1 cellular context compared by ENCODE assay signal in the genomic region with DNA sequence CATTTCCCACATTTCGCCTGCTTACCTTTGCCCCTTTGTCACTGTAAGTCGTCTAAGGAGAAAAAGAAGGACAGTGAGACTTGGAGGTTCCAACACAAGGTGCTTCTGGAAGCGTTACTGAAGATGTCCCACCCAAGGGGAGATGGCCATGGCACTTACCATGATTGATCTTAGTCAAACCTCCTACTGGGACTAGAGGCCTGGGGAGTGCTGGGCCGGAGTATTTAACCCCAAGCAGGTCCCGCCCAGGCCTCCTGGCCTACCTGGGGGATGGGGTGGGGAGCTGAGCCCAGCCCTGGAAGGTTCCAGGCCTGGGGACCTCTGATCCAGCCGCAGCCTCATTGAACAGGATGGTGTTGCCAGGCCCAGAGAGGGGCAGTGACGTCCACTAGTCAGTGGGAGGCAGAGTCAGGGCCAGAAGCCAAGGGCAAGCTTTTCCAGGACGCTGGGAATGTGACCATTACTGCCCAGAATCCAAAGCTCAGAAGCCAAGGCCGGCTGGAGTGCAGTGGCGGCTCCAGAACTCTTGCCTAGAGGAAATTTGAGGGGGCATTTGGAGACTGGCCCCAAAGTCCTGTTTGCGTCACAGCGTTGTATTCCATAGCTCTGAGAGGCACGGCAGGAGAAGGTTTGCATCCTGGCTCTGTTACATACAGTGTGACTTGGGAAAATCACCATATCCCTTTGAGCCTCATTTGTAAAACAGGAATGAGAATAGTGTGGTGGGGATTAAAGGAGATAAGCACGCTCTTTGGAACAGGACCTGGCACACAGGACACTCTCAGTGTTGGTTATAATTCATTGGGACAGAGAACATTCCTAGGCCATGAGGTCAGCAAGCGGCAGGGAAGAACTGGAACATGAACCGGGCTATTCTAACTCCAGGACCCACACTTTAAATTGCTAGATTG.
TF ChIP-seq lines count a peak whose summit lies in the region.

A gene (minus strand): TSS at position 198 of the 911 bp plus-strand sequence. CDS start 36 bp downstream, at position 162.

TF ChIP-seq in HEK293, 187 proteins besides CTCF, POLR2A, EP300 and RAD21 (continued from another document):
- TF ChIP-seq, protein P1, sequence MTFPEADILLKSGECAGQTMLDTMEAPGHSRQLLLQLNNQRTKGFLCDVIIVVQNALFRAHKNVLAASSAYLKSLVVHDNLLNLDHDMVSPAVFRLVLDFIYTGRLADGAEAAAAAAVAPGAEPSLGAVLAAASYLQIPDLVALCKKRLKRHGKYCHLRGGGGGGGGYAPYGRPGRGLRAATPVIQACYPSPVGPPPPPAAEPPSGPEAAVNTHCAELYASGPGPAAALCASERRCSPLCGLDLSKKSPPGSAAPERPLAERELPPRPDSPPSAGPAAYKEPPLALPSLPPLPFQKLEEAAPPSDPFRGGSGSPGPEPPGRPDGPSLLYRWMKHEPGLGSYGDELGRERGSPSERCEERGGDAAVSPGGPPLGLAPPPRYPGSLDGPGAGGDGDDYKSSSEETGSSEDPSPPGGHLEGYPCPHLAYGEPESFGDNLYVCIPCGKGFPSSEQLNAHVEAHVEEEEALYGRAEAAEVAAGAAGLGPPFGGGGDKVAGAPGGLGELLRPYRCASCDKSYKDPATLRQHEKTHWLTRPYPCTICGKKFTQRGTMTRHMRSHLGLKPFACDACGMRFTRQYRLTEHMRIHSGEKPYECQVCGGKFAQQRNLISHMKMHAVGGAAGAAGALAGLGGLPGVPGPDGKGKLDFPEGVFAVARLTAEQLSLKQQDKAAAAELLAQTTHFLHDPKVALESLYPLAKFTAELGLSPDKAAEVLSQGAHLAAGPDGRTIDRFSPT (tag by site-specific recombination; IDR thresholded peaks at IDR 0.05) = 0 out of 2 replicates have a peak, but pooled peaks have one; percentile 17
- 0 out of 2 replicates have a peak, but pooled peaks have one; percentile 45 for TF ChIP-seq ZNF394 (tag by site-specific recombination; IDR thresholded peaks at IDR 0.05; ENCODE audit: borderline replicate concordance)
- TF ChIP-seq, protein P2, sequence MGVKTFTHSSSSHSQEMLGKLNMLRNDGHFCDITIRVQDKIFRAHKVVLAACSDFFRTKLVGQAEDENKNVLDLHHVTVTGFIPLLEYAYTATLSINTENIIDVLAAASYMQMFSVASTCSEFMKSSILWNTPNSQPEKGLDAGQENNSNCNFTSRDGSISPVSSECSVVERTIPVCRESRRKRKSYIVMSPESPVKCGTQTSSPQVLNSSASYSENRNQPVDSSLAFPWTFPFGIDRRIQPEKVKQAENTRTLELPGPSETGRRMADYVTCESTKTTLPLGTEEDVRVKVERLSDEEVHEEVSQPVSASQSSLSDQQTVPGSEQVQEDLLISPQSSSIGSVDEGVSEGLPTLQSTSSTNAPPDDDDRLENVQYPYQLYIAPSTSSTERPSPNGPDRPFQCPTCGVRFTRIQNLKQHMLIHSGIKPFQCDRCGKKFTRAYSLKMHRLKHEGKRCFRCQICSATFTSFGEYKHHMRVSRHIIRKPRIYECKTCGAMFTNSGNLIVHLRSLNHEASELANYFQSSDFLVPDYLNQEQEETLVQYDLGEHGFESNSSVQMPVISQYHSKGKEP (tag by site-specific recombination; IDR thresholded peaks at IDR 0.05) = no peak
- TF ChIP-seq ZNF121 (tag by site-specific recombination; IDR thresholded peaks at IDR 0.05) = no peak
- TF ChIP-seq ZBTB8A (tag by site-specific recombination; IDR thresholded peaks at IDR 0.05) = no peak
- TF ChIP-seq ZNF10 (tag by site-specific recombination; IDR thresholded peaks at IDR 0.05) = no peak
- TF ChIP-seq, protein P3, sequence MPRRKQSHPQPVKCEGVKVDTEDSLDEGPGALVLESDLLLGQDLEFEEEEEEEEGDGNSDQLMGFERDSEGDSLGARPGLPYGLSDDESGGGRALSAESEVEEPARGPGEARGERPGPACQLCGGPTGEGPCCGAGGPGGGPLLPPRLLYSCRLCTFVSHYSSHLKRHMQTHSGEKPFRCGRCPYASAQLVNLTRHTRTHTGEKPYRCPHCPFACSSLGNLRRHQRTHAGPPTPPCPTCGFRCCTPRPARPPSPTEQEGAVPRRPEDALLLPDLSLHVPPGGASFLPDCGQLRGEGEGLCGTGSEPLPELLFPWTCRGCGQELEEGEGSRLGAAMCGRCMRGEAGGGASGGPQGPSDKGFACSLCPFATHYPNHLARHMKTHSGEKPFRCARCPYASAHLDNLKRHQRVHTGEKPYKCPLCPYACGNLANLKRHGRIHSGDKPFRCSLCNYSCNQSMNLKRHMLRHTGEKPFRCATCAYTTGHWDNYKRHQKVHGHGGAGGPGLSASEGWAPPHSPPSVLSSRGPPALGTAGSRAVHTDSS (tag by site-specific recombination; IDR thresholded peaks at IDR 0.05) = no peak
- TF ChIP-seq IKZF3 (tag by site-specific recombination; IDR thresholded peaks at IDR 0.05) = peak; percentile 14; the same call in 1 of the 2 replicates
- TF ChIP-seq, protein P4, sequence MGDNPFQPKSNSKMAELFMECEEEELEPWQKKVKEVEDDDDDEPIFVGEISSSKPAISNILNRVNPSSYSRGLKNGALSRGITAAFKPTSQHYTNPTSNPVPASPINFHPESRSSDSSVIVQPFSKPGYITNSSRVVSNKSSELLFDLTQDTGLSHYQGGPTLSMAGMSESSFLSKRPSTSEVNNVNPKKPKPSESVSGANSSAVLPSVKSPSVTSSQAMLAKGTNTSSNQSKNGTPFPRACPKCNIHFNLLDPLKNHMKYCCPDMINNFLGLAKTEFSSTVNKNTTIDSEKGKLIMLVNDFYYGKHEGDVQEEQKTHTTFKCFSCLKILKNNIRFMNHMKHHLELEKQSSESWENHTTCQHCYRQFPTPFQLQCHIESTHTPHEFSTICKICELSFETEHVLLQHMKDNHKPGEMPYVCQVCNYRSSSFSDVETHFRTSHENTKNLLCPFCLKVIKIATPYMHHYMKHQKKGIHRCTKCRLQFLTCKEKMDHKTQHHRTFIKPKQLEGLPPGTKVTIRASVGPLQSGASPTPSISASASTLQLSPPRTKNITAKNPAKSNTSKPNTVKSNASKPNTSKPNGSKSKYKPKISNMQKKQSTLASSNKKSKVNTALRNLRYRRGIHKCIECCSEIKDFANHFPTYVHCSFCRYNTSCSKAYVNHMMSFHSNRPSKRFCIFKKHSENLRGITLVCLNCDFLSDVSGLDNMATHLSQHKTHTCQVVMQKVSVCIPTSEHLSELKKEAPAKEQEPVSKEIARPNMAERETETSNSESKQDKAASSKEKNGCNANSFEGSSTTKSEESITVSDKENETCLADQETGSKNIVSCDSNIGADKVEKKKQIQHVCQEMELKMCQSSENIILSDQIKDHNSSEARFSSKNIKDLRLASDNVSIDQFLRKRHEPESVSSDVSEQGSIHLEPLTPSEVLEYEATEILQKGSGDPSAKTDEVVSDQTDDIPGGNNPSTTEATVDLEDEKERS (tag by site-specific recombination; IDR thresholded peaks at IDR 0.05) = no peak
- no peak for TF ChIP-seq ZNF530 (tag by site-specific recombination; IDR thresholded peaks at IDR 0.05; ENCODE audit: low read depth)
- TF ChIP-seq, protein P5, sequence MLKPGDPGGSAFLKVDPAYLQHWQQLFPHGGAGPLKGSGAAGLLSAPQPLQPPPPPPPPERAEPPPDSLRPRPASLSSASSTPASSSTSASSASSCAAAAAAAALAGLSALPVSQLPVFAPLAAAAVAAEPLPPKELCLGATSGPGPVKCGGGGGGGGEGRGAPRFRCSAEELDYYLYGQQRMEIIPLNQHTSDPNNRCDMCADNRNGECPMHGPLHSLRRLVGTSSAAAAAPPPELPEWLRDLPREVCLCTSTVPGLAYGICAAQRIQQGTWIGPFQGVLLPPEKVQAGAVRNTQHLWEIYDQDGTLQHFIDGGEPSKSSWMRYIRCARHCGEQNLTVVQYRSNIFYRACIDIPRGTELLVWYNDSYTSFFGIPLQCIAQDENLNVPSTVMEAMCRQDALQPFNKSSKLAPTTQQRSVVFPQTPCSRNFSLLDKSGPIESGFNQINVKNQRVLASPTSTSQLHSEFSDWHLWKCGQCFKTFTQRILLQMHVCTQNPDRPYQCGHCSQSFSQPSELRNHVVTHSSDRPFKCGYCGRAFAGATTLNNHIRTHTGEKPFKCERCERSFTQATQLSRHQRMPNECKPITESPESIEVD (tag by site-specific recombination; IDR thresholded peaks at IDR 0.05) = no peak
- TF ChIP-seq ZNF658 (tag by site-specific recombination; IDR thresholded peaks at IDR 0.05) = no peak
- TF ChIP-seq ZFP37 (tag by site-specific recombination; IDR thresholded peaks at IDR 0.05) = peak; percentile 76
- TF ChIP-seq ZNF610 (tag by site-specific recombination; IDR thresholded peaks at IDR 0.05; ENCODE audit: borderline replicate concordance) = no peak
- TF ChIP-seq, protein P6, sequence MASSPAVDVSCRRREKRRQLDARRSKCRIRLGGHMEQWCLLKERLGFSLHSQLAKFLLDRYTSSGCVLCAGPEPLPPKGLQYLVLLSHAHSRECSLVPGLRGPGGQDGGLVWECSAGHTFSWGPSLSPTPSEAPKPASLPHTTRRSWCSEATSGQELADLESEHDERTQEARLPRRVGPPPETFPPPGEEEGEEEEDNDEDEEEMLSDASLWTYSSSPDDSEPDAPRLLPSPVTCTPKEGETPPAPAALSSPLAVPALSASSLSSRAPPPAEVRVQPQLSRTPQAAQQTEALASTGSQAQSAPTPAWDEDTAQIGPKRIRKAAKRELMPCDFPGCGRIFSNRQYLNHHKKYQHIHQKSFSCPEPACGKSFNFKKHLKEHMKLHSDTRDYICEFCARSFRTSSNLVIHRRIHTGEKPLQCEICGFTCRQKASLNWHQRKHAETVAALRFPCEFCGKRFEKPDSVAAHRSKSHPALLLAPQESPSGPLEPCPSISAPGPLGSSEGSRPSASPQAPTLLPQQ (tag by site-specific recombination; IDR thresholded peaks at IDR 0.05) = no peak
- TF ChIP-seq ZNF561 (tag by site-specific recombination; IDR thresholded peaks at IDR 0.05; ENCODE audit: borderline replicate concordance) = no peak
- TF ChIP-seq ZBTB21 (tag by site-specific recombination; IDR thresholded peaks at IDR 0.05) = no peak
- no peak for TF ChIP-seq ZNF350 (tag by site-specific recombination; IDR thresholded peaks at IDR 0.05)
- TF ChIP-seq ZNF248 (tag by site-specific recombination; IDR thresholded peaks at IDR 0.05) = no peak
- TF ChIP-seq, protein P7, sequence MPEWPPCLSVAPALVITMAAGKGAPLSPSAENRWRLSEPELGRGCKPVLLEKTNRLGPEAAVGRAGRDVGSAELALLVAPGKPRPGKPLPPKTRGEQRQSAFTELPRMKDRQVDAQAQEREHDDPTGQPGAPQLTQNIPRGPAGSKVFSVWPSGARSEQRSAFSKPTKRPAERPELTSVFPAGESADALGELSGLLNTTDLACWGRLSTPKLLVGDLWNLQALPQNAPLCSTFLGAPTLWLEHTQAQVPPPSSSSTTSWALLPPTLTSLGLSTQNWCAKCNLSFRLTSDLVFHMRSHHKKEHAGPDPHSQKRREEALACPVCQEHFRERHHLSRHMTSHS (tag by site-specific recombination; IDR thresholded peaks at IDR 0.05) = no peak
- no peak for TF ChIP-seq ZNF521 (tag by site-specific recombination; IDR thresholded peaks at IDR 0.05)
- no peak for TF ChIP-seq ZFP3 (tag by site-specific recombination; IDR thresholded peaks at IDR 0.05; ENCODE audit: low read depth)
- TF ChIP-seq, protein P8, sequence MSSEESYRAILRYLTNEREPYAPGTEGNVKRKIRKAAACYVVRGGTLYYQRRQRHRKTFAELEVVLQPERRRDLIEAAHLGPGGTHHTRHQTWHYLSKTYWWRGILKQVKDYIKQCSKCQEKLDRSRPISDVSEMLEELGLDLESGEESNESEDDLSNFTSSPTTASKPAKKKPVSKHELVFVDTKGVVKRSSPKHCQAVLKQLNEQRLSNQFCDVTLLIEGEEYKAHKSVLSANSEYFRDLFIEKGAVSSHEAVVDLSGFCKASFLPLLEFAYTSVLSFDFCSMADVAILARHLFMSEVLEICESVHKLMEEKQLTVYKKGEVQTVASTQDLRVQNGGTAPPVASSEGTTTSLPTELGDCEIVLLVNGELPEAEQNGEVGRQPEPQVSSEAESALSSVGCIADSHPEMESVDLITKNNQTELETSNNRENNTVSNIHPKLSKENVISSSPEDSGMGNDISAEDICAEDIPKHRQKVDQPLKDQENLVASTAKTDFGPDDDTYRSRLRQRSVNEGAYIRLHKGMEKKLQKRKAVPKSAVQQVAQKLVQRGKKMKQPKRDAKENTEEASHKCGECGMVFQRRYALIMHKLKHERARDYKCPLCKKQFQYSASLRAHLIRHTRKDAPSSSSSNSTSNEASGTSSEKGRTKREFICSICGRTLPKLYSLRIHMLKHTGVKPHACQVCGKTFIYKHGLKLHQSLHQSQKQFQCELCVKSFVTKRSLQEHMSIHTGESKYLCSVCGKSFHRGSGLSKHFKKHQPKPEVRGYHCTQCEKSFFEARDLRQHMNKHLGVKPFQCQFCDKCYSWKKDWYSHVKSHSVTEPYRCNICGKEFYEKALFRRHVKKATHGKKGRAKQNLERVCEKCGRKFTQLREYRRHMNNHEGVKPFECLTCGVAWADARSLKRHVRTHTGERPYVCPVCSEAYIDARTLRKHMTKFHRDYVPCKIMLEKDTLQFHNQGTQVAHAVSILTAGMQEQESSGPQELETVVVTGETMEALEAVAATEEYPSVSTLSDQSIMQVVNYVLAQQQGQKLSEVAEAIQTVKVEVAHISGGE (tag by site-specific recombination; conservative IDR thresholded peaks at IDR 0.05; ENCODE audit: low read depth) = no peak
- no peak for TF ChIP-seq ZNF785 (tag by site-specific recombination; IDR thresholded peaks at IDR 0.05)
- no peak for TF ChIP-seq ZNF560 (tag by site-specific recombination; IDR thresholded peaks at IDR 0.05; ENCODE audit: borderline replicate concordance)
- no peak for TF ChIP-seq MEIS1 (CRISPR knock-in tag; IDR thresholded peaks at IDR 0.05; ENCODE audit: borderline replicate concordance)
- TF ChIP-seq ZNF654 (tag by site-specific recombination; IDR thresholded peaks at IDR 0.05; ENCODE audit: low read depth) = no peak
- no peak for TF ChIP-seq ZNF768 (tag by site-specific recombination; IDR thresholded peaks at IDR 0.05)
- no peak for TF ChIP-seq KLF10 (tag by site-specific recombination; IDR thresholded peaks at IDR 0.05)
- TF ChIP-seq ZXDB (tag by site-specific recombination; IDR thresholded peaks at IDR 0.05) = no peak
- no peak for TF ChIP-seq KLF1 (tag by site-specific recombination; IDR thresholded peaks at IDR 0.05)
- TF ChIP-seq ZNF514 (tag by site-specific recombination; IDR thresholded peaks at IDR 0.05) = no peak
- TF ChIP-seq ZNF211 (tag by site-specific recombination; IDR thresholded peaks at IDR 0.05; ENCODE audit: low read depth) = no peak
- no peak for TF ChIP-seq ZNF292 (tag by site-specific recombination; IDR thresholded peaks at IDR 0.05; ENCODE audit: borderline replicate concordance, low read depth)
- TF ChIP-seq ZBTB20 (tag by site-specific recombination; IDR thresholded peaks at IDR 0.05) = no peak
- no peak for TF ChIP-seq ZNF114 (tag by site-specific recombination; IDR thresholded peaks at IDR 0.05)
- TF ChIP-seq, protein P9, sequence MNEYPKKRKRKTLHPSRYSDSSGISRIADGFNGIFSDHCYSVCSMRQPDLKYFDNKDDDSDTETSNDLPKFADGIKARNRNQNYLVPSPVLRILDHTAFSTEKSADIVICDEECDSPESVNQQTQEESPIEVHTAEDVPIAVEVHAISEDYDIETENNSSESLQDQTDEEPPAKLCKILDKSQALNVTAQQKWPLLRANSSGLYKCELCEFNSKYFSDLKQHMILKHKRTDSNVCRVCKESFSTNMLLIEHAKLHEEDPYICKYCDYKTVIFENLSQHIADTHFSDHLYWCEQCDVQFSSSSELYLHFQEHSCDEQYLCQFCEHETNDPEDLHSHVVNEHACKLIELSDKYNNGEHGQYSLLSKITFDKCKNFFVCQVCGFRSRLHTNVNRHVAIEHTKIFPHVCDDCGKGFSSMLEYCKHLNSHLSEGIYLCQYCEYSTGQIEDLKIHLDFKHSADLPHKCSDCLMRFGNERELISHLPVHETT (tag by site-specific recombination; IDR thresholded peaks at IDR 0.05) = peak; percentile 21; the same call in 1 of the 2 replicates
- no peak for TF ChIP-seq ZNF266 (tag by site-specific recombination; IDR thresholded peaks at IDR 0.05; ENCODE audit: low read depth)
- no peak for TF ChIP-seq HOXA7 (CRISPR knock-in tag; IDR thresholded peaks at IDR 0.05; ENCODE audit: borderline replicate concordance)
